23 cellular contexts compared by ENCODE assay signal in the genomic region with DNA sequence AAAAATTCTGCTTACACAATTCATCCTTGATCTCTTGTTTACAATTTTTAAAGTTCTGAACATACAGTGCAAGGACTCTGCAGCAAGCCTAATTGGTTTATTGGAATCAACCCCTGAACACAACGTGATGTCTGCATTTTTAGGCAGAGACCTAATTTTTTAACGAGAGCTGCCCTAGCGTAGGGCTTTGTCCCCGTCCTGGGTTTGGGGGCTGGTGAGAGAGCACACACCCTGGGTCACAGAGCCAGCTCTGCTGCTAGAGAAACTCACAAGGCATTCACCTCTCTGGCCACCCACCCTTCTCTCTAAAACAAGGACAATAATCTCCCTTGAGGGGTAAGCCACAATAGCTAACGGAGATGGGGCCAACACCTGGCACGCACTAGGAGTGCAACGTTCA. TPM values are rescaled to one million over a fixed set of nuclear protein-coding genes. Genes with fewer than 3 reads are reported as not detected.
DNase-seq lines count a peak whose midpoint lies in the region; ATAC-seq, FAIRE-seq and TF ChIP-seq lines count a peak whose summit lies in the region.
"Had no signal": no experiment of that assay in that cellular context is flagged by ENCODE, and none has a peak within 500 bp of the region (broad histone marks: within the 10 kb centered on the region; RNA-seq: fewer than 3 reads in every experiment).

No MANE protein-coding gene starts in this region.

- no peak overlapping the region for H3K4me3 Mint-ChIP-seq in nephron progenitor cell
- H3K4me3 Mint-ChIP-seq: activated B cell treated with CpG ODN at 0.5 μM for 24 hours; activated CD8-positive, alpha-beta T cell treated with anti-CD3 and anti-CD28 coated beads, Interleukin-2, amount 10 ng/mL, durations not matched to agents 7 days and 5 days; activated naive CD4-positive, alpha-beta T cell treated with anti-CD3 and anti-CD28 coated beads, Interleukin-2, amount 50 U/mL, for 24 hours; activated T-cell treated with anti-CD3 and anti-CD28 coated beads, Interleukin-2, amount 50 U/mL, for 4 hours; CD8-positive, alpha-beta memory T cell had no signal

- H3K9me3 ChIP-seq in adipocyte (ENCODE audit: control insufficient read depth, low read length) (no peaks in the 10 kb centered on the region), esophagus (ENCODE audit: control insufficient read depth in 2 of 2, insufficient read depth in 1 of 2, low read depth in 1 of 2, low read length in 1 of 2) (no peaks in the 10 kb centered on the region), testis (no peaks in the 10 kb centered on the region)

- FAIRE-seq in RCC 7860 (lab: Jason Lieb, UNC) = no peak
- FAIRE-seq: HTR-8/SVneo had no signal

- peak overlapping the region; percentile 76 for H3K9ac ChIP-seq in adipocyte (ENCODE audit: low read length)
- H3K9ac ChIP-seq: GM23248, parathyroid adenoma had no signal

- intact Hi-C loops in testis (cut with DNase I; ENCODE audit: low total_unique reads) = no loop called here

- peak; percentile 81 for DNase-seq in adipocyte (ENCODE audit: low read depth)
- DNase-seq in nephron progenitor cell = no peak
- peak; percentile 51 for DNase-seq in testis
- no peak for DNase-seq in stimulated activated CD4-positive, alpha-beta T cell treated with anti-CD3 and anti-CD28 coated beads, Interleukin-4, amount 100 ng/mL, for 24 hours
- DNase-seq in activated T-cell treated with anti-CD3 and anti-CD28 coated beads, Interleukin-2, amount 50 U/mL, for 48 hours = no peak
- no peak for DNase-seq in RCC 7860 (ENCODE audit: low spot score)
- DNase-seq: activated B cell treated with CpG ODN at 0.5 μM for 24 hours; activated CD8-positive, alpha-beta T cell treated with anti-CD3 and anti-CD28 coated beads, Interleukin-2, amount 10 ng/mL, durations not matched to agents 7 days and 5 days; activated T-cell treated with anti-CD3 and anti-CD28 coated beads, Interleukin-2, amount 50 U/mL, for 4 hours; caudate nucleus; CD8-positive, alpha-beta memory T cell; DMS79 treated with DMSO at 0.1 percent for 48 hours; GM23248; Kasumi-1; NCI-H1092 treated with DMSO at 0.1 percent for 48 hours; NCI-H526 treated with DMSO at 0.1 percent for 48 hours; SIG-M5; T-helper 2 cell had no signal

- TF ChIP-seq CTCF in nephron progenitor cell (IDR thresholded peaks at IDR 0.05) (no peak), testis (IDR thresholded peaks at IDR 0.05) (no peak)

- ATAC-seq in HG02970 (IDR thresholded peaks at IDR 0.05; ENCODE audit: low FRiP score, unreplicated experiment) = no peak
- ATAC-seq: activated CD8-positive, alpha-beta T cell treated with anti-CD3 and anti-CD28 coated beads, Interleukin-2, amount 10 ng/mL, durations not matched to agents 7 days and 5 days; activated T-cell treated with anti-CD3 and anti-CD28 coated beads, Interleukin-2, amount 50 U/mL, for 4 hours had no signal

- no peak for TF ChIP-seq POLR2A in testis (IDR thresholded peaks at IDR 0.05)

- peaks cover 49% of the 10 kb centered on the region for H3K4me1 Mint-ChIP-seq in nephron progenitor cell
- H3K4me1 Mint-ChIP-seq: activated B cell treated with CpG ODN at 0.5 μM for 24 hours; activated naive CD4-positive, alpha-beta T cell treated with anti-CD3 and anti-CD28 coated beads, Interleukin-2, amount 50 U/mL, for 24 hours; CD8-positive, alpha-beta memory T cell had no signal

- H3K36me3 ChIP-seq in adipocyte (ENCODE audit: control insufficient read depth, insufficient read depth, low read length, severe bottlenecking) (peaks cover 7% of the 10 kb centered on the region), esophagus (ENCODE audit: control insufficient read depth in 2 of 2, insufficient read depth in 2 of 2, low read length in 1 of 2) (no peaks in the 10 kb centered on the region), testis (ENCODE audit: low read depth, missing control alignments) (no peaks in the 10 kb centered on the region)

- H3K4me1 ChIP-seq in adipocyte (ENCODE audit: control insufficient read depth, insufficient read depth, low read length) (peaks cover 79% of the 10 kb centered on the region), esophagus (ENCODE audit: control insufficient read depth in 2 of 2, insufficient read depth in 2 of 2, low read length in 1 of 2) (peaks cover 5 to 12% of the 10 kb centered on the region in 2 donors), testis (peaks cover 66% of the 10 kb centered on the region)

- H3K27me3 Mint-ChIP-seq in nephron progenitor cell (ENCODE audit: low read depth, poor library complexity) = peaks cover 2% of the 10 kb centered on the region
- H3K27me3 Mint-ChIP-seq: activated naive CD4-positive, alpha-beta T cell treated with anti-CD3 and anti-CD28 coated beads, Interleukin-2, amount 50 U/mL, for 24 hours had no signal

- H3K27ac ChIP-seq in esophagus (ENCODE audit: low read depth in 2 of 2, low read length in 1 of 2) (peak overlapping the region; percentile 53 to 60), testis (peak overlapping the region; percentile 80 to 87)
- H3K27ac ChIP-seq: parathyroid adenoma had no signal

- no peaks in the 10 kb centered on the region for H3K9me3 Mint-ChIP-seq in nephron progenitor cell
- H3K9me3 Mint-ChIP-seq: activated B cell treated with CpG ODN at 0.5 μM for 24 hours; activated naive CD4-positive, alpha-beta T cell treated with anti-CD3 and anti-CD28 coated beads, Interleukin-2, amount 50 U/mL, for 24 hours; activated T-cell treated with anti-CD3 and anti-CD28 coated beads, Interleukin-2, amount 50 U/mL, for 4 hours; CD8-positive, alpha-beta memory T cell had no signal

- peaks cover 54% of the 10 kb centered on the region for H3K36me3 Mint-ChIP-seq in nephron progenitor cell (ENCODE audit: low read depth)
- H3K36me3 Mint-ChIP-seq: activated naive CD4-positive, alpha-beta T cell treated with anti-CD3 and anti-CD28 coated beads, Interleukin-2, amount 50 U/mL, for 24 hours; CD8-positive, alpha-beta memory T cell had no signal

- peak overlapping the region; percentile 6 for H3K4me3 ChIP-seq in adipocyte (ENCODE audit: low read length)
- H3K4me3 ChIP-seq in esophagus (ENCODE audit: low read depth in 1 of 2, low read length in 2 of 2) = no peak overlapping the region
- H3K4me3 ChIP-seq in testis = no peak overlapping the region
- H3K4me3 ChIP-seq: GM23248 had no signal

- WGBS in esophagus, 2 donors = 63 to 69% methylated on average over 7 of the region's 7 CpGs
- 56 to 59% methylated on average over 6 to 7 of the region's 7 CpGs for WGBS in testis, 2 donors

- H3K27ac Mint-ChIP-seq in nephron progenitor cell = peak overlapping the region; percentile 94
- H3K27ac Mint-ChIP-seq: activated B cell treated with CpG ODN at 0.5 μM for 24 hours; activated CD8-positive, alpha-beta T cell treated with anti-CD3 and anti-CD28 coated beads, Interleukin-2, amount 10 ng/mL, durations not matched to agents 7 days and 5 days; activated naive CD4-positive, alpha-beta T cell treated with anti-CD3 and anti-CD28 coated beads, Interleukin-2, amount 50 U/mL, for 24 hours; CD8-positive, alpha-beta memory T cell had no signal

- H3K27me3 ChIP-seq in adipocyte (replicated peaks; ENCODE audit: control insufficient read depth, insufficient read depth, low read length) (no peaks in the 10 kb centered on the region), esophagus (ENCODE audit: control insufficient read depth in 1 of 2, insufficient read depth in 2 of 2, low read length in 2 of 2) (no peaks in the 10 kb centered on the region), testis (no peaks in the 10 kb centered on the region)

RNA-seq across cellular contexts. Expression of a gene that starts 28.2 kb away (rescaled TPM):
- polyA plus RNA-seq in esophagus = 1 to 10 TPM; 3.0 to 4.5 TPM
- total RNA-seq in testis = 10 to 100 TPM; 18.3 to 29.4 TPM
- polyA plus RNA-seq in testis (ENCODE audit: insufficient read depth, low read depth, low replicate concordance) = 20.2 TPM
- polyA plus RNA-seq: CD8-positive, alpha-beta memory T cell had no signal

Comparison
In these comparisons a context has a peak if more than half of its experiments do, and no peak if none do; other contexts are left out.
1. DNase-seq: peak in adipocyte (single experiment) and testis (single experiment); none in nephron progenitor cell (single experiment), stimulated activated CD4-positive, alpha-beta T cell treated with anti-CD3 and anti-CD28 coated beads, Interleukin-4, amount 100 ng/mL, for 24 hours (single experiment), activated T-cell treated with anti-CD3 and anti-CD28 coated beads, Interleukin-2, amount 50 U/mL, for 48 hours (0 of 2) and RCC 7860 (single experiment).